Comparison of ENCODE assay signal across 7 cellular contexts in genomic region chr4:37549861-37550260, GRCh38.
DNase-seq lines count a peak whose midpoint lies in the region; ATAC-seq, FAIRE-seq and TF ChIP-seq lines count a peak whose summit lies in the region.
"Not testable (repeated sequence)": the region's sequence is repeated elsewhere in the genome, so short reads cannot be mapped to it uniquely, and the experiment has no call there.

No MANE protein-coding gene starts in this region.

- not testable (repeated sequence) for TF ChIP-seq POLR2A in GM12878 (IDR thresholded peaks at IDR 0.05; ENCODE audit: low read depth, low read length); endothelial cell of umbilical vein (IDR thresholded peaks at IDR 0.05; ENCODE audit: low read depth, low read length)

- POLR2A ChIA-PET in GM12878 (lab: Charles Lee); endothelial cell of umbilical vein (lab: Charles Lee): not testable (repeated sequence)

- not testable (repeated sequence) for H3K4me3 Mint-ChIP-seq in HFFc6

- not testable (repeated sequence) for H3K9me3 Mint-ChIP-seq in HFFc6

- not testable (repeated sequence) for H3K36me3 ChIP-seq in RWPE2 (ENCODE audit: low read depth); GM12878 (ENCODE audit: control insufficient read depth in 2 of 2, insufficient read depth in 2 of 2, low read length in 1 of 2); endothelial cell of umbilical vein (ENCODE audit: control insufficient read depth in 2 of 2, extremely low read depth in 1 of 2, insufficient read depth in 2 of 2, low read length in 2 of 2)

- not testable (repeated sequence) for TF ChIP-seq CTCF in HFFc6 (IDR thresholded peaks at IDR 0.05); RWPE2 (IDR thresholded peaks at IDR 0.05; ENCODE audit: poor library complexity, severe bottlenecking); GM12878 (IDR thresholded peaks at IDR 0.05 in 2 of 3, conservative IDR thresholded peaks at IDR 0.05 in 1 of 3; ENCODE audit: control insufficient read depth in 2 of 3, extremely low read depth in 1 of 3, insufficient read depth in 1 of 3, low read depth in 3 of 3, low read length in 3 of 3); endothelial cell of umbilical vein (IDR thresholded peaks at IDR 0.05; ENCODE audit: extremely low read depth in 1 of 2, insufficient read depth in 1 of 2, low read depth in 1 of 2, low read length in 2 of 2)

- FAIRE-seq in GM12878 (lab: Jason Lieb, UNC) (peak; percentile 38), endothelial cell of umbilical vein (lab: Jason Lieb, UNC) (peak; percentile 78)

- CTCF ChIA-PET in GM12878 (lab: Yijun Ruan, JAX), result not testable (repeated sequence)
- CTCF ChIA-PET in endothelial cell of umbilical vein (lab: Charles Lee), result interaction anchor here (1.3 to 2.0 kb wide), 4 partner anchors 11 to 17 kb away, joined by 3 to 14 read pairs (median 4); no protein-coding TSS in a partner anchor

- H3K27ac ChIP-seq in RWPE2 (ENCODE audit: poor library complexity, severe bottlenecking) (peak overlapping the region; percentile 50), endothelial cell of umbilical vein (ENCODE audit: insufficient read depth, low read depth, low read length) (peak overlapping the region; percentile 62)
- H3K27ac ChIP-seq in GM12878 (ENCODE audit: control insufficient read depth, insufficient read depth), result not testable (repeated sequence)

- dilution Hi-C loops in endothelial cell of umbilical vein (cut with MboI; ENCODE audit: extremely low pct_ligation_motif_present, low sequenced_read_pairs), result not testable (repeated sequence)

- H3K27ac Mint-ChIP-seq in HFFc6, result peak overlapping the region; percentile 71; the same call in 1 of the 2 replicates

- H3K27me3 ChIP-seq in RWPE2 (ENCODE audit: insufficient read depth, poor library complexity, severe bottlenecking); GM12878 (replicated peaks in 1 of 2; ENCODE audit: control insufficient read depth in 2 of 2, insufficient read depth in 2 of 2, low read length in 1 of 2); endothelial cell of umbilical vein (ENCODE audit: control insufficient read depth in 2 of 2, insufficient read depth in 2 of 2, low read length in 2 of 2): not testable (repeated sequence)

- H4K20me1 ChIP-seq in GM12878 (ENCODE audit: control insufficient read depth, insufficient read depth); endothelial cell of umbilical vein (replicated peaks; ENCODE audit: control insufficient read depth, extremely low read depth, insufficient read depth, low read length): not testable (repeated sequence)

- H3K79me2 ChIP-seq in GM12878 (ENCODE audit: control insufficient read depth, insufficient read depth, low read length); endothelial cell of umbilical vein (ENCODE audit: control insufficient read depth, insufficient read depth, low read length): not testable (repeated sequence)

- not testable (repeated sequence) for ATAC-seq in RWPE2 (ENCODE audit: low read depth); GM12878

- not testable (repeated sequence) for H3K9me3 ChIP-seq in RWPE2 (ENCODE audit: severe bottlenecking); GM12878 (replicated peaks; ENCODE audit: control insufficient read depth, insufficient read depth, low read length); endothelial cell of umbilical vein (replicated peaks; ENCODE audit: control insufficient read depth, insufficient read depth, low read length)

- H3K4me2 ChIP-seq in GM12878 (ENCODE audit: control insufficient read depth, insufficient read depth); endothelial cell of umbilical vein (ENCODE audit: insufficient read depth, low read length): not testable (repeated sequence)

- H3K4me1 Mint-ChIP-seq in HFFc6 (ENCODE audit: low read depth), result peaks cover 18% of the 10 kb centered on the region

- H3K27me3 Mint-ChIP-seq in HFFc6 (ENCODE audit: insufficient read depth), result not testable (repeated sequence)

- BruUV-seq in GM12878 (replicated peaks; lab: Mats Ljungman, UMichigan); endothelial cell of umbilical vein (replicated peaks; lab: Mats Ljungman, UMichigan): not testable (repeated sequence)

- TF ChIP-seq RAD21 in GM12878 (IDR thresholded peaks at IDR 0.05; ENCODE audit: insufficient read depth, low read depth, low read length), result not testable (repeated sequence)

- RAD21 ChIA-PET in GM12878 (lab: Charles Lee; ENCODE audit: unreplicated experiment), result not testable (repeated sequence)

- not testable (repeated sequence) for H3K9ac ChIP-seq in GM12878 (ENCODE audit: control insufficient read depth, insufficient read depth, low read length); endothelial cell of umbilical vein (replicated peaks; ENCODE audit: extremely low read depth, insufficient read depth, low read length)

- H2AFZ ChIP-seq in GM12878 (ENCODE audit: control insufficient read depth, low read depth, low read length); endothelial cell of umbilical vein (ENCODE audit: low read depth, low read length): not testable (repeated sequence)

- H3K4me1 ChIP-seq in RWPE2 (ENCODE audit: insufficient read depth, poor library complexity, severe bottlenecking); GM12878 (ENCODE audit: control insufficient read depth, insufficient read depth, low read length); endothelial cell of umbilical vein (ENCODE audit: control insufficient read depth, extremely low read depth, insufficient read depth, low read length): not testable (repeated sequence)

- intact Hi-C loops in GM12878 (cut with micrococcal nuclease; ENCODE audit: unreplicated experiment), result not testable (repeated sequence)
- intact Hi-C loops in endothelial cell of umbilical vein (cut with micrococcal nuclease), result loop anchor here (1.0 to 2.0 kb wide), 2 partner anchors 11 to 17 kb away; no protein-coding TSS in a partner anchor

- 37% methylated on average over 3 of the region's 3 CpGs for WGBS in GM12878 (ENCODE audit: insufficient coverage, insufficient replicate concordance, low lambda C conversion rate, missing lambda C conversion rate)

- DNase-seq in HFFc6; RWPE2 (ENCODE audit: low spot score); GM12878 (ENCODE audit: low read depth, low spot score): not testable (repeated sequence)
- peak; percentile 77 for DNase-seq in dermis blood vessel endothelial cell
- DNase-seq in endothelial cell of umbilical vein (ENCODE audit: low read depth, low spot score), result peak; percentile 34
- DNase-seq in kidney tubule cell (ENCODE audit: low spot score), result peak; percentile 26
- peak; percentile 15 for DNase-seq in pulmonary artery endothelial cell (ENCODE audit: low read depth, low spot score)

- not testable (repeated sequence) for H3K36me3 Mint-ChIP-seq in HFFc6 (ENCODE audit: low read depth)

- not testable (repeated sequence) for H3K9me1 ChIP-seq in endothelial cell of umbilical vein (replicated peaks; ENCODE audit: control insufficient read depth, extremely low read depth, insufficient read depth, low read length)

- not testable (repeated sequence) for H3K4me3 ChIP-seq in RWPE2 (ENCODE audit: severe bottlenecking); GM12878; endothelial cell of umbilical vein (replicated peaks in 1 of 3; ENCODE audit: insufficient read depth in 1 of 3, low read depth in 1 of 3, low read length in 3 of 3)

- not testable (repeated sequence) for TF ChIP-seq EP300 in GM12878 (IDR thresholded peaks at IDR 0.05; ENCODE audit: borderline replicate concordance in 1 of 2, control insufficient read depth in 1 of 2, low read depth in 2 of 2, low read length in 2 of 2)

- in situ Hi-C loops in GM12878 (cut with MboI), result not testable (repeated sequence)

- SMC1A ChIA-PET in GM12878 (lab: Charles Lee; ENCODE audit: uncharacterized antibody, unreplicated experiment), result not testable (repeated sequence)

TF ChIP-seq in endothelial cell of umbilical vein, 7 proteins besides CTCF, POLR2A, EP300 and RAD21:
- peak; percentile 20 for TF ChIP-seq FOS (IDR thresholded peaks at IDR 0.05; ENCODE audit: borderline replicate concordance, insufficient read depth, low read length)
